Comparison of ENCODE assay signal across 10 cellular contexts in genomic region chr3:141230293-141230692, GRCh38. TPM values are rescaled to one million over a fixed set of nuclear protein-coding genes. Genes with fewer than 3 reads are reported as not detected.
DNase-seq lines count a peak whose midpoint lies in the region; ATAC-seq and TF ChIP-seq lines count a peak whose summit lies in the region.
"Had no signal": no experiment of that assay in that cellular context is flagged by ENCODE, and none has a peak within 500 bp of the region (broad histone marks: within the 10 kb centered on the region; RNA-seq: fewer than 3 reads in every experiment).

No MANE protein-coding gene starts in this region.

- H3K4me3 ChIP-seq in endodermal cell (ENCODE audit: low read length), result no peak overlapping the region

- no peaks in the 10 kb centered on the region for H3K9me3 ChIP-seq in T-helper 17 cell (ENCODE audit: control insufficient read depth, low read length, poor library complexity, severe bottlenecking)
- no peaks in the 10 kb centered on the region for H3K9me3 ChIP-seq in endodermal cell (ENCODE audit: control insufficient read depth, low read length)

- H3K27ac ChIP-seq in endodermal cell (ENCODE audit: low read depth, low read length), result no peak overlapping the region

- no peaks in the 10 kb centered on the region for H3K27me3 ChIP-seq in endodermal cell (ENCODE audit: control insufficient read depth, insufficient read depth, low read length, poor library complexity, severe bottlenecking)

- H3K9ac ChIP-seq in endodermal cell (ENCODE audit: extremely low read depth, low read length, poor library complexity, severe bottlenecking), result no peak overlapping the region

- 94 to 96% methylated on average over 8 to 11 of the region's 11 CpGs for WGBS in endodermal cell (ENCODE audit: insufficient coverage in 1 of 2, insufficient read length in 1 of 2), 2 experiments

- ATAC-seq in T-helper 17 cell, result no peak

- no peak for DNase-seq in activated naive CD4-positive, alpha-beta T cell treated with Interleukin-2 at 50 U/mL for 16 hours
- DNase-seq in T-helper 17 cell (no peak), endodermal cell (no peak), type B pancreatic cell (ENCODE audit: extremely low spot score, unreplicated experiment) (no peak), Ammon's horn (ENCODE audit: low spot score) (no peak), NCI-H69 (lab: John Stamatoyannopoulos, UW) (no peak), ecto neural progenitor cell (ENCODE audit: low spot score) (no peak)
- DNase-seq: NCI-H1436 treated with DMSO at 0.1 percent for 48 hours, NCI-H510A treated with DMSO at 0.1 percent for 48 hours had no signal

- H3K36me3 ChIP-seq in endodermal cell (ENCODE audit: control insufficient read depth, insufficient read depth, low read length), result peaks cover 10% of the 10 kb centered on the region

- no peaks in the 10 kb centered on the region for H3K27me3 Mint-ChIP-seq in activated naive CD4-positive, alpha-beta T cell treated with anti-CD3 and anti-CD28 coated beads, Interleukin-2, amount 50 U/mL, for 24 hours
- H3K27me3 Mint-ChIP-seq in T-helper 17 cell (no peaks in the 10 kb centered on the region), endodermal cell (ENCODE audit: insufficient read depth) (peaks cover 6% of the 10 kb centered on the region), type B pancreatic cell (peaks cover 13% of the 10 kb centered on the region)

- H3K36me3 Mint-ChIP-seq in activated naive CD4-positive, alpha-beta T cell treated with anti-CD3 and anti-CD28 coated beads, Interleukin-2, amount 50 U/mL, for 24 hours, result peaks cover 1% of the 10 kb centered on the region
- peaks cover 4% of the 10 kb centered on the region for H3K36me3 Mint-ChIP-seq in T-helper 17 cell (ENCODE audit: low read depth)
- peaks cover 7% of the 10 kb centered on the region for H3K36me3 Mint-ChIP-seq in endodermal cell (ENCODE audit: low read depth)
- H3K36me3 Mint-ChIP-seq in type B pancreatic cell, result peaks cover 12% of the 10 kb centered on the region

- H3K4me1 ChIP-seq in endodermal cell (ENCODE audit: control insufficient read depth, insufficient read depth, low read length), result peaks cover 10% of the 10 kb centered on the region

- H3K4me3 Mint-ChIP-seq in activated naive CD4-positive, alpha-beta T cell treated with anti-CD3 and anti-CD28 coated beads, Interleukin-2, amount 50 U/mL, for 24 hours, result peak overlapping the region; percentile 93
- peak overlapping the region; percentile 98 for H3K4me3 Mint-ChIP-seq in T-helper 17 cell
- H3K4me3 Mint-ChIP-seq in endodermal cell, result peak overlapping the region; percentile 68
- peak overlapping the region; percentile 91 for H3K4me3 Mint-ChIP-seq in type B pancreatic cell

- peaks cover 50% of the 10 kb centered on the region for H3K4me1 Mint-ChIP-seq in activated naive CD4-positive, alpha-beta T cell treated with anti-CD3 and anti-CD28 coated beads, Interleukin-2, amount 50 U/mL, for 24 hours
- H3K4me1 Mint-ChIP-seq in T-helper 17 cell (peaks cover 24% of the 10 kb centered on the region), endodermal cell (peaks cover 44% of the 10 kb centered on the region), type B pancreatic cell (ENCODE audit: unreplicated experiment) (peaks cover 44% of the 10 kb centered on the region)

- TF ChIP-seq CTCF in endodermal cell (conservative IDR thresholded peaks at IDR 0.05) (no peak), type B pancreatic cell (conservative IDR thresholded peaks at IDR 0.05) (no peak)

- no peaks in the 10 kb centered on the region for H3K9me3 Mint-ChIP-seq in activated naive CD4-positive, alpha-beta T cell treated with anti-CD3 and anti-CD28 coated beads, Interleukin-2, amount 50 U/mL, for 24 hours
- H3K9me3 Mint-ChIP-seq in endodermal cell, result no peaks in the 10 kb centered on the region
- H3K9me3 Mint-ChIP-seq in type B pancreatic cell, result no peaks in the 10 kb centered on the region

- H3K27ac Mint-ChIP-seq in activated naive CD4-positive, alpha-beta T cell treated with anti-CD3 and anti-CD28 coated beads, Interleukin-2, amount 50 U/mL, for 24 hours, result peak overlapping the region; percentile 83
- H3K27ac Mint-ChIP-seq in T-helper 17 cell (peak overlapping the region; percentile 90), endodermal cell (no peak overlapping the region), type B pancreatic cell (peak overlapping the region; percentile 42)

RNA-seq across cellular contexts. Expression of gene PXYLP1, which starts 1.3 kb away (rescaled TPM):
- 1 to 10 TPM; 6.1 to 9.0 TPM for total RNA-seq in T-helper 17 cell
- total RNA-seq in endodermal cell, result 10 to 100 TPM; 37.7 to 53.6 TPM
- 28.7 TPM for polyA plus RNA-seq in endodermal cell (2013, experiment 1 of 2)
- 23.8 TPM for polyA plus RNA-seq in endodermal cell (2013, experiment 2 of 2)
- total RNA-seq in type B pancreatic cell (ENCODE audit: low replicate concordance), result 22.2 and 26.1 TPM in 2 replicates
